In the genomic region with DNA sequence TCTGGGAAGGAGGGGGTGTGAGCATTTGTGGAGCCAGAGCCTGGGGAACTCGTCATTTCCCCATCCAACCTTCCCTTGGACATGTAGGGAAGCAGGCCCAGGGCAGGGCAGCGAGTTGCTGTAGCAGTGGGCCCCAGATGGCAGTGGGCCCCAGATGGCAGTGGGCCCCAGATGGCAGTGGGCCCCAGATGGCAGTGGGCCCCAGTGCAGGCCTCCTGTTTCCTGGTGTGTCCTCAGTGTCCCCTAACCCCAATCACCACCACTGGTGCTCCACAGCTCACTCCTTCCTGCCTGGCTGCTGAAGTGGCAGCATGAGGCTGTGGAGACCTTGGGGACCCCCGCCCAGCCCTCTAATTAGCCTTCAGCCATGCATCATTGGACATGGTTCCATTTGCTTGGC, we compare ENCODE assay signal across 29 cellular contexts. TPM values are rescaled to one million over a fixed set of nuclear protein-coding genes. Genes with fewer than 3 reads are reported as not detected.
"Had no signal": no experiment of that assay in that cellular context is flagged by ENCODE, and none has a peak within 500 bp of the region (broad histone marks: within the 10 kb centered on the region; RNA-seq: fewer than 3 reads in every experiment).

No MANE protein-coding gene starts in this region.

- DNase-seq: activated B cell treated with CpG ODN at 0.5 μM for 24 hours; activated CD4-positive, alpha-beta memory T cell treated with anti-CD3 and anti-CD28 coated beads, Interleukin-2, amount 10 ng/mL, durations not matched to agents 7 days and 5 days; activated CD4-positive, alpha-beta T cell treated with anti-CD3 and anti-CD28 coated beads for 4 hours; activated CD4-positive, alpha-beta T cell treated with anti-CD3 and anti-CD28 coated beads, Interleukin-2, amount 10 ng/mL, durations not matched to agents 24 days and 14 days; activated CD4-positive, alpha-beta T cell treated with anti-CD3 and anti-CD28 coated beads, Interleukin-2, amount 50 U/mL, for 1 hour; activated CD4-positive, alpha-beta T cell treated with anti-CD3 and anti-CD28 coated beads, Interleukin-2, amount 50 U/mL, for 48 hours; activated CD4-positive, CD25-positive, alpha-beta regulatory T cell treated with anti-CD3 and anti-CD28 coated beads, Interleukin-2, amount 50 U/mL, for 72 hours; activated CD8-positive, alpha-beta memory T cell treated with anti-CD3 and anti-CD28 coated beads for 24 hours; activated CD8-positive, alpha-beta memory T cell treated with anti-CD3 and anti-CD28 coated beads, Interleukin-2, amount 10 ng/mL, durations not matched to agents 7 days and 5 days; activated CD8-positive, alpha-beta memory T cell treated with anti-CD3 and anti-CD28 coated beads, Interleukin-2, amount 50 U/mL, for 48 hours; activated CD8-positive, alpha-beta T cell treated with anti-CD3 and anti-CD28 coated beads, Interleukin-2, amount 10 ng/mL, durations not matched to agents 7 days and 5 days; activated effector memory CD4-positive, alpha-beta T cell treated with Interleukin-2 at 50 U/mL for 16 hours; activated gamma-delta T cell; activated naive CD4-positive, alpha-beta T cell treated with anti-CD3 and anti-CD28 coated beads, Interleukin-2, amount 10 ng/mL, durations not matched to agents 7 days and 5 days; activated naive CD4-positive, alpha-beta T cell treated with Interleukin-2 at 50 U/mL for 16 hours; activated T-cell treated with anti-CD3 and anti-CD28 coated beads, Interleukin-2, amount 50 U/mL, for 24 hours; activated T-cell treated with anti-CD3 and anti-CD28 coated beads, Interleukin-2, amount 50 U/mL, for 48 hours; adrenal gland; amniotic stem cell; aorta; brain microvascular endothelial cell; central memory CD4-positive, alpha-beta T cell; T-helper 1 cell; T-helper 2 cell; T-helper 9 cell had no signal

- ATAC-seq: activated CD8-positive, alpha-beta memory T cell treated with anti-CD3 and anti-CD28 coated beads, Interleukin-2, amount 10 ng/mL, durations not matched to agents 7 days and 5 days; activated CD8-positive, alpha-beta T cell treated with anti-CD3 and anti-CD28 coated beads, Interleukin-2, amount 10 ng/mL, durations not matched to agents 7 days and 5 days; body of pancreas had no signal

- H3K36me3 ChIP-seq: adrenal gland, brain microvascular endothelial cell, breast epithelium had no signal

- H3K9me3 ChIP-seq: adrenal gland, body of pancreas, breast epithelium had no signal

- H3K4me3 ChIP-seq: adrenal gland, body of pancreas, breast epithelium had no signal

- H3K27ac ChIP-seq: adrenal gland, body of pancreas, brain microvascular endothelial cell, breast epithelium, VCaP had no signal

RNA-seq across cellular contexts. Expression of gene KCNJ12, which starts 4.5 kb away (rescaled TPM):
- total RNA-seq: activated B cell treated with CpG ODN at 0.5 μM for 24 hours; activated CD4-positive, alpha-beta memory T cell treated with anti-CD3 and anti-CD28 coated beads, Interleukin-2, amount 10 ng/mL, durations not matched to agents 7 days and 5 days; activated CD4-positive, alpha-beta T cell treated with anti-CD3 and anti-CD28 coated beads, Interleukin-2, amount 10 ng/mL, durations not matched to agents 24 days and 14 days; activated CD8-positive, alpha-beta memory T cell treated with anti-CD3 and anti-CD28 coated beads, Interleukin-2, amount 10 ng/mL, durations not matched to agents 7 days and 5 days; activated CD8-positive, alpha-beta T cell treated with anti-CD3 and anti-CD28 coated beads, Interleukin-2, amount 10 ng/mL, durations not matched to agents 7 days and 5 days; activated T-helper 2 cell treated with anti-CD3 and anti-CD28 coated beads, Interferon-gamma antibody, Interleukin-2, Interleukin-4, amounts not matched to agents 10 μg/mL and 5 μg/mL and 100 μg/mL, durations not matched to agents 14 hours and 24 hours and 36 hours had no signal
